ENCODE assay signal across 1 cellular context in the genomic region with DNA sequence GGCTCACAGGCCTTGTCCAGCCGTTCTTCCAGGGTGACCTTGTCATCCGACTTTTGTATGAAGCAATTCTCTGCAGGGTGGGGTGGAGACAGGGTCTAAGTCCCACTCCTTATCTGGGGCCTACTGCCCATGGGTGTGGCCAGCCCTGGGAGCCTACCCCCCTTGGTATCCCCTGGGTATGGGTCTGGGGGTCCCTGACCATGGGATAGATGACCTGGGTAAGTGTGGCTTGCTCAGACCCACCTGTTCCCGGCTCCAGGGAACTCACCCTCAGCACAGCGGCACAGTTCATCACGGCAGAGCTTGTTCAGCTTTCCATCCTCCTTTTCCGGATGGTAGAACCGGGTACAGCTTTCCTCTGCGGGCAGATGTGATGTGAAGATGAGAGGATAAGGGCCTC.
TF ChIP-seq lines count a peak whose summit lies in the region.

No MANE protein-coding gene starts in this region.

TF ChIP-seq in H1, 55 proteins besides CTCF, POLR2A, EP300 and RAD21:
- TF ChIP-seq TAF1 (IDR thresholded peaks at IDR 0.05; ENCODE audit: low read depth, low read length) (no peak), RFX5 (IDR thresholded peaks at IDR 0.05; ENCODE audit: borderline replicate concordance, low read depth, low read length) (no peak)
